In the genomic region with DNA sequence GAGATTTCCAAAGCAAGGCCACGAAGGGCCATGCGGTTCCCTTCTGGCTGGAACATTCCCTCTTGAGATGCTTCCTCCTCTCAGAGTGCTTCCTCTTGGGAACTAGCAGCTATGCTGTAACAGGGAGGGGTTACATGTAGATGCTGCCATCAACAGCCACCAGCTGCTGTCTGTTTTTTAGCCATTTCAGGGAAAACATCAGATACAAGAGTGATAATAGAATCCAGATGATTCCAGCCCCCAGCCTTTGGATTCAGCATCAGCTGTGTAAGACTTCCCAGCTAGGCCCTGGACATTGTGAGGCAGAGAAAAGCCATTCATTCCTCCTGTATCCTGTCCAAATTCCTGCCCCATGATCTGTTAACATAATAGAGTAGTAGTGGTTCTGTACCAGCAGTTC, we compare ENCODE assay signal across 24 cellular contexts. TPM values are rescaled to one million over a fixed set of nuclear protein-coding genes. Genes with fewer than 3 reads are reported as not detected.
"Had no signal": no experiment of that assay in that cellular context is flagged by ENCODE, and none has a peak within 500 bp of the region (broad histone marks: within the 10 kb centered on the region; RNA-seq: fewer than 3 reads in every experiment).

No MANE protein-coding gene starts in this region.

- H3K27ac Mint-ChIP-seq: activated CD4-positive, alpha-beta T cell treated with anti-CD3 and anti-CD28 coated beads, Interleukin-2, amount 10 ng/mL, durations not matched to agents 24 days and 14 days; activated CD8-positive, alpha-beta T cell treated with anti-CD3 and anti-CD28 coated beads, Interleukin-2, amount 10 ng/mL, durations not matched to agents 7 days and 5 days; activated naive CD4-positive, alpha-beta T cell treated with anti-CD3 and anti-CD28 coated beads, Interleukin-2, amount 50 U/mL, for 24 hours; activated naive CD8-positive, alpha-beta T cell treated with anti-CD3 and anti-CD28 coated beads, Interleukin-2, amount 10 ng/mL, durations not matched to agents 7 days and 5 days; activated T-cell treated with anti-CD3 and anti-CD28 coated beads, Interleukin-2, amount 50 U/mL, for 24 hours; activated T-helper 2 cell treated with anti-CD3 and anti-CD28 coated beads, Interferon-gamma antibody, Interleukin-2, Interleukin-4, amounts not matched to agents 10 μg/mL and 5 μg/mL and 100 μg/mL, durations not matched to agents 14 hours and 24 hours and 36 hours; T-helper 2 cell treated with Interferon-gamma antibody and Interleukin-4, amounts not matched to agents 5 μg/mL and 100 μg/mL, for 36 hours had no signal

- H3K27me3 Mint-ChIP-seq: activated CD4-positive, alpha-beta T cell treated with anti-CD3 and anti-CD28 coated beads, Interleukin-2, amount 10 ng/mL, durations not matched to agents 24 days and 14 days; activated naive CD4-positive, alpha-beta T cell treated with anti-CD3 and anti-CD28 coated beads, Interleukin-2, amount 50 U/mL, for 24 hours; activated naive CD8-positive, alpha-beta T cell treated with anti-CD3 and anti-CD28 coated beads, Interleukin-2, amount 10 ng/mL, durations not matched to agents 7 days and 5 days; activated T-cell treated with anti-CD3 and anti-CD28 coated beads, Interleukin-2, amount 50 U/mL, for 24 hours had no signal

- FAIRE-seq: TTC549 had no signal

- DNase-seq: activated CD4-positive, alpha-beta T cell treated with anti-CD3 and anti-CD28 coated beads, Interleukin-2, amount 50 U/mL, for 4 hours; activated CD8-positive, alpha-beta T cell treated with anti-CD3 and anti-CD28 coated beads, Interleukin-2, amount 10 ng/mL, durations not matched to agents 7 days and 5 days; activated gamma-delta T cell; activated naive CD4-positive, alpha-beta T cell treated with Interleukin-2 at 50 U/mL for 16 hours; activated naive CD8-positive, alpha-beta T cell treated with anti-CD3 and anti-CD28 coated beads, Interleukin-2, amount 10 ng/mL, durations not matched to agents 7 days and 5 days; activated T-cell treated with anti-CD3 and anti-CD28 coated beads, Interleukin-2, amount 50 U/mL, for 24 hours; amygdala; MM.1S; MV-4-11; NCI-H1092; NCI-H1436 treated with DMSO at 0.1 percent for 48 hours; NCI-H1694 treated with DMSO at 0.1 percent for 48 hours; NCI-H2029; NCI-H345; NCI-H524 treated with DMSO at 0.1 percent for 48 hours; SHP77 treated with DMSO at 0.1 percent for 48 hours had no signal

- H3K36me3 ChIP-seq: SJSA1 had no signal

- H3K27me3 ChIP-seq: ascending aorta, SJSA1 had no signal

- H3K4me3 Mint-ChIP-seq: activated CD4-positive, alpha-beta T cell treated with anti-CD3 and anti-CD28 coated beads, Interleukin-2, amount 10 ng/mL, durations not matched to agents 24 days and 14 days; activated CD8-positive, alpha-beta T cell treated with anti-CD3 and anti-CD28 coated beads, Interleukin-2, amount 10 ng/mL, durations not matched to agents 7 days and 5 days; activated naive CD4-positive, alpha-beta T cell treated with anti-CD3 and anti-CD28 coated beads, Interleukin-2, amount 50 U/mL, for 24 hours; activated naive CD8-positive, alpha-beta T cell treated with anti-CD3 and anti-CD28 coated beads, Interleukin-2, amount 10 ng/mL, durations not matched to agents 7 days and 5 days; activated T-cell treated with anti-CD3 and anti-CD28 coated beads, Interleukin-2, amount 50 U/mL, for 24 hours; T-helper 2 cell treated with Interferon-gamma antibody and Interleukin-4, amounts not matched to agents 5 μg/mL and 100 μg/mL, for 36 hours had no signal

- H3K4me1 Mint-ChIP-seq: activated CD4-positive, alpha-beta T cell treated with anti-CD3 and anti-CD28 coated beads, Interleukin-2, amount 10 ng/mL, durations not matched to agents 24 days and 14 days; activated naive CD4-positive, alpha-beta T cell treated with anti-CD3 and anti-CD28 coated beads, Interleukin-2, amount 50 U/mL, for 24 hours; activated naive CD8-positive, alpha-beta T cell treated with anti-CD3 and anti-CD28 coated beads, Interleukin-2, amount 10 ng/mL, durations not matched to agents 7 days and 5 days had no signal

- H3K27ac ChIP-seq: ascending aorta, KMS-11, SJSA1 had no signal

- H3K9ac ChIP-seq: KMS-11 had no signal

- H3K4me1 ChIP-seq: ascending aorta, SJSA1 had no signal

- H3K4me3 ChIP-seq: ascending aorta, SJSA1 had no signal

RNA-seq across cellular contexts. Expression of a gene that starts 8.2 kb away (rescaled TPM):
- total RNA-seq: activated CD4-positive, alpha-beta T cell treated with anti-CD3 and anti-CD28 coated beads, Interleukin-2, amount 10 ng/mL, durations not matched to agents 24 days and 14 days; ascending aorta had no signal
